Comparison of ENCODE assay signal across 10 cellular contexts in genomic region chr4:176436500-176436973, GRCh38.
DNase-seq lines count a peak whose midpoint lies in the region; ATAC-seq and TF ChIP-seq lines count a peak whose summit lies in the region.
"Had no signal": no experiment of that assay in that cellular context is flagged by ENCODE, and none has a peak within 500 bp of the region (broad histone marks: within the 10 kb centered on the region; RNA-seq: fewer than 3 reads in every experiment).

No MANE protein-coding gene starts in this region.

- no peaks in the 10 kb centered on the region for H3K36me3 ChIP-seq in SK-N-SH (replicated peaks in 1 of 2; ENCODE audit: control insufficient read depth in 1 of 2, insufficient read depth in 2 of 2, low read length in 1 of 2)
- H3K36me3 ChIP-seq in left lung, result no peaks in the 10 kb centered on the region
- H3K36me3 ChIP-seq: thoracic aorta had no signal

- CTCF ChIA-PET in SK-N-SH (lab: Yijun Ruan, JAX), result no interaction called here

- no peaks in the 10 kb centered on the region for H3K9me2 ChIP-seq in SK-N-SH

- WGBS in SK-N-SH (ENCODE audit: low lambda C conversion rate), result 6% methylated on average over 3 of the region's 3 CpGs

- DNase-seq in SK-N-SH (no peak), left lung (no peak), 8988T (no peak), Ammon's horn (ENCODE audit: low spot score) (no peak), middle frontal gyrus (ENCODE audit: extremely low spot score, low spot score) (no peak)
- DNase-seq: activated naive CD4-positive, alpha-beta T cell had no signal

- H3K27me3 ChIP-seq in SK-N-SH (ENCODE audit: insufficient read depth) (no peaks in the 10 kb centered on the region; the same call in 1 of the 2 replicates), left lung (no peaks in the 10 kb centered on the region)

- no peaks in the 10 kb centered on the region; a peak in 1 of 4 replicates for H3K4me1 ChIP-seq in SK-N-SH (ENCODE audit: control insufficient read depth in 1 of 2, insufficient read depth in 2 of 2, low read depth in 1 of 2, low read length in 1 of 2)
- no peaks in the 10 kb centered on the region for H3K4me1 ChIP-seq in left lung

- peak; percentile 52 for ATAC-seq in GM18867 (IDR thresholded peaks at IDR 0.05; ENCODE audit: unreplicated experiment)
- ATAC-seq in HG03095 (IDR thresholded peaks at IDR 0.05; ENCODE audit: unreplicated experiment), result peak; percentile 52
- ATAC-seq in left lung, result peak; percentile 34
- ATAC-seq in GM21576 (IDR thresholded peaks at IDR 0.05; ENCODE audit: unreplicated experiment), result no peak

- no peak overlapping the region for H3K9ac ChIP-seq in SK-N-SH

- H2AFZ ChIP-seq in SK-N-SH (ENCODE audit: low read depth), result no peak overlapping the region

- H3K27ac ChIP-seq in SK-N-SH (ENCODE audit: low read depth in 2 of 2, low read length in 1 of 2) (peak overlapping the region; percentile 79 to 91; a peak in 3 of 4 replicates), left lung (no peak overlapping the region)
- H3K27ac ChIP-seq: thoracic aorta had no signal

- H3F3A ChIP-seq in SK-N-SH (replicated peaks; ENCODE audit: insufficient read depth), result peaks cover 25% of the 10 kb centered on the region

- H3K4me3 ChIP-seq in SK-N-SH (ENCODE audit: low read depth in 2 of 2, low read length in 1 of 2), result no peak overlapping the region
- no peak overlapping the region for H3K4me3 ChIP-seq in left lung
- H3K4me3 ChIP-seq: thoracic aorta had no signal

- POLR2A ChIA-PET in SK-N-SH (lab: Yijun Ruan, JAX), result no interaction called here

- H3K79me2 ChIP-seq in SK-N-SH (ENCODE audit: insufficient read depth), result no peaks in the 10 kb centered on the region

- peak overlapping the region; percentile 40; the same call in 1 of the 2 replicates for H3K4me2 ChIP-seq in SK-N-SH

- no peaks in the 10 kb centered on the region for H4K20me1 ChIP-seq in SK-N-SH (ENCODE audit: insufficient read depth)

- intact Hi-C loops in left lung (cut with DNase I), result no loop called here

- H3K9me3 ChIP-seq in SK-N-SH (no peaks in the 10 kb centered on the region), left lung (no peaks in the 10 kb centered on the region)
- H3K9me3 ChIP-seq: thoracic aorta had no signal

- peak in 1 of 2 experiments; percentile 83; a peak in 2 of 4 replicates for TF ChIP-seq EP300 in SK-N-SH (IDR thresholded peaks at IDR 0.05; ENCODE audit: borderline replicate concordance in 1 of 2, low read depth in 1 of 2, low read length in 1 of 2)

- TF ChIP-seq CTCF in SK-N-SH (IDR thresholded peaks at IDR 0.05), result no peak
- no peak for TF ChIP-seq CTCF in left lung (IDR thresholded peaks at IDR 0.05)

- TF ChIP-seq RAD21 in SK-N-SH (IDR thresholded peaks at IDR 0.05; ENCODE audit: low read length), result no peak

TF ChIP-seq in SK-N-SH, 30 proteins besides CTCF, POLR2A, EP300 and RAD21:
- no peak for TF ChIP-seq IRF3 (IDR thresholded peaks at IDR 0.05; ENCODE audit: low read depth, low read length)
- TF ChIP-seq TAF1 (IDR thresholded peaks at IDR 0.05; ENCODE audit: borderline replicate concordance, low read depth, low read length), result no peak
- TF ChIP-seq EZH2phosphoT487 (IDR thresholded peaks at IDR 0.05; ENCODE audit: borderline replicate concordance, low read depth), result no peak
- TF ChIP-seq TEAD4 (IDR thresholded peaks at IDR 0.05; ENCODE audit: borderline replicate concordance, insufficient read depth), result peak; percentile 76
- peak; percentile 90 for TF ChIP-seq TCF12 (IDR thresholded peaks at IDR 0.05)
- TF ChIP-seq JUND (IDR thresholded peaks at IDR 0.05), result peak; percentile 82
- no peak for TF ChIP-seq USF2 (IDR thresholded peaks at IDR 0.05; ENCODE audit: borderline replicate concordance, low read depth, low read length)
- TF ChIP-seq RXRA (IDR thresholded peaks at IDR 0.05; ENCODE audit: borderline replicate concordance, low read depth), result peak; percentile 55; the same call in 1 of the 2 replicates
- peak; percentile 4; the same call in 1 of the 2 replicates for TF ChIP-seq NFIC (IDR thresholded peaks at IDR 0.05; ENCODE audit: borderline replicate concordance)
- TF ChIP-seq MAX (IDR thresholded peaks at IDR 0.05; ENCODE audit: low read depth), result 0 out of 2 replicates have a peak, but pooled peaks have one; percentile 15
- TF ChIP-seq MEF2A (IDR thresholded peaks at IDR 0.05; ENCODE audit: borderline replicate concordance, low read depth), result peak; percentile 33; the same call in 1 of the 2 replicates
- TF ChIP-seq POLR2AphosphoS5 (IDR thresholded peaks at IDR 0.05; ENCODE audit: low read depth, low read length), result peak; percentile 31; the same call in 1 of the 2 replicates
- peak; percentile 64 for TF ChIP-seq FOXM1 (IDR thresholded peaks at IDR 0.05; ENCODE audit: low read depth)
- TF ChIP-seq ELF1 (IDR thresholded peaks at IDR 0.05), result 0 out of 2 replicates have a peak, but pooled peaks have one; percentile 15
- TF ChIP-seq MXI1 (IDR thresholded peaks at IDR 0.05; ENCODE audit: low read depth, low read length), result no peak
- TF ChIP-seq RFX5 (IDR thresholded peaks at IDR 0.05; ENCODE audit: low read length), result no peak
- peak; percentile 82 for TF ChIP-seq PBX3 (IDR thresholded peaks at IDR 0.05)
- TF ChIP-seq YY1 (IDR thresholded peaks at IDR 0.05; ENCODE audit: low read depth), result peak; percentile 41; the same call in 1 of the 2 replicates
- TF ChIP-seq FOSL2 (IDR thresholded peaks at IDR 0.05; ENCODE audit: borderline replicate concordance, low read depth), result peak; percentile 80

Comparison
In these comparisons a context has a peak if more than half of its experiments do, and no peak if none do; other contexts are left out.
1. H3K27ac ChIP-seq: peak in SK-N-SH (2 of 2); none in left lung (0 of 2).